Comparison of ENCODE assay signal across 8 cellular contexts in the genomic region with DNA sequence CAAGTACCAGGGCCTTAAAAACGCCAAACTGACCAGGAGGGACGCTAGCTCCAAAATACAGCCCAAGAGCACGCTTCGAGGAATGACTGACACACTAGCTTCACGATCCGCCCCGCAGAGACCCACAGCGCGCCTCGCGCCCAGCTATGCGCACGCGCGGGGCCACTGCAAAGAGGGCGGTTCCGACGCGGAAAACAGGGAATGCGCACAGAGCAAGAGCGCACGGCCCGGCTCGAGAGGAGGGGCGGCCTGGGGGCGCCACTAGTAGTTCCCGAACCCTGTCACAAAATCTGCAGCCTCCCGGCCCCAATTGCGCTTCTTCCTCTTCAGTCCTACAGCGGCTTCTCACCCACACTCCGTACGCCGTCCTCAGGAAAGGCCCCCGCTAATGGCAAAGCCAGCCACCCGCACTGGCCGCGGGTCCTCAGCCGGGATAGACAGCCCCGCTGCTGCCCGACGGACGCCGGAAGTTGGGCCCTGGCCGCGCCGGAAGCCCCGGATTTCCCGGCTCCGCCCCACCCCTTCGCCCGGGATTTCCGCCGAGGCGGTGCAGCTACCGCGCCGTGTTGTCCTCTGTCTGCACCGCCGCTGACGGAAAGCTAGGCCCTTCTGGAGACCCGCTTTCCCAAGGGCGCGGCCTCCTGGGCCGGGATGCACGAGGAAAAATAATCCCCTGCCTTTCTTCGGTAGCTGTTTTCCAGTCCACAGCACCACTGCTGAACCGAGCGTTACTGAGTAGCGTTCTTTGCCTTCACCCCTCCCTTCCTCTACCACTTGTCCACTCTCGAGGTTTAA. TPM values are rescaled to one million over a fixed set of nuclear protein-coding genes. Genes with fewer than 3 reads are reported as not detected.
A peak's percentile ranks its signal among the peaks of the same experiment; 100 is the strongest.
DNase-seq lines count a peak whose midpoint lies in the region; ATAC-seq and TF ChIP-seq lines count a peak whose summit lies in the region.

A gene with protein sequence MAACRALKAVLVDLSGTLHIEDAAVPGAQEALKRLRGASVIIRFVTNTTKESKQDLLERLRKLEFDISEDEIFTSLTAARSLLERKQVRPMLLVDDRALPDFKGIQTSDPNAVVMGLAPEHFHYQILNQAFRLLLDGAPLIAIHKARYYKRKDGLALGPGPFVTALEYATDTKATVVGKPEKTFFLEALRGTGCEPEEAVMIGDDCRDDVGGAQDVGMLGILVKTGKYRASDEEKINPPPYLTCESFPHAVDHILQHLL (minus strand): TSS at position 472 of the 795 bp plus-strand sequence. CDS start 14,061 bp downstream, outside the sequence.

- H3K27me3 ChIP-seq in OCI-LY1 (ENCODE audit: insufficient read depth, low read length): no peaks in the 10 kb centered on the region

- H3K36me3 ChIP-seq in OCI-LY1 (ENCODE audit: insufficient read depth, low read length): peaks cover 12% of the 10 kb centered on the region; the same call in 1 of the 2 replicates

- no peaks in the 10 kb centered on the region for H4K20me1 ChIP-seq in OCI-LY1 (ENCODE audit: insufficient read depth, low read length)

- H3K4me2 ChIP-seq in OCI-LY1 (ENCODE audit: low read length): peak within 1 kb of the TSS; percentile 98

- peak; percentile 59 for ATAC-seq in GM19468 (IDR thresholded peaks at IDR 0.05; ENCODE audit: extremely low read depth, unreplicated experiment)

- no peaks in the 10 kb centered on the region for H3F3A ChIP-seq in OCI-LY1 (ENCODE audit: insufficient read depth, low read length)

- DNase-seq in COR-L47 (lab: John Stamatoyannopoulos, UW): peak; percentile 88
- peak; percentile 24 for DNase-seq in HS-5 (ENCODE audit: low read depth)
- peak; percentile 78 for DNase-seq in activated CD8-positive, alpha-beta memory T cell treated with anti-CD3 and anti-CD28 coated beads, Interleukin-2, amount 50 U/mL, for 4 hours
- peak; percentile 81 for DNase-seq in endothelial cell (ENCODE audit: low spot score)
- DNase-seq in midbrain (lab: John Stamatoyannopoulos, UW): peak; percentile 88
- peak; percentile 52 to 62 for DNase-seq in stimulated activated CD8-positive, alpha-beta memory T cell treated with anti-CD3 and anti-CD28 coated beads, Interleukin-2, amount 100 ng/mL, for 1 hour (ENCODE audit: low read depth in 2 of 2)

- H3K4me1 ChIP-seq in OCI-LY1 (ENCODE audit: insufficient read depth, low read length, severe bottlenecking): peaks cover 24% of the 10 kb centered on the region

- H3K4me1 Mint-ChIP-seq in endothelial cell (ENCODE audit: unreplicated experiment): peaks cover 33% of the 10 kb centered on the region

- peaks cover 20% of the 10 kb centered on the region for H3K79me2 ChIP-seq in OCI-LY1 (ENCODE audit: insufficient read depth, low read length)

- H3K4me3 Mint-ChIP-seq in endothelial cell (ENCODE audit: unreplicated experiment): peak within 1 kb of the TSS; percentile 97

- H3K27me3 Mint-ChIP-seq in endothelial cell (ENCODE audit: unreplicated experiment): peaks cover 12% of the 10 kb centered on the region

- TF ChIP-seq CTCF in OCI-LY1 (IDR thresholded peaks at IDR 0.05; ENCODE audit: low read length) (no peak), endothelial cell (IDR thresholded peaks at IDR 0.05; ENCODE audit: unreplicated experiment) (no peak)

- H3K27ac ChIP-seq in OCI-LY1 (ENCODE audit: low read depth, low read length, poor library complexity, severe bottlenecking): peak within 1 kb of the TSS; percentile 39

- H3K9me3 Mint-ChIP-seq in endothelial cell (ENCODE audit: unreplicated experiment): no peaks in the 10 kb centered on the region

- H3K9me3 ChIP-seq in OCI-LY1 (ENCODE audit: low read length): no peaks in the 10 kb centered on the region

- peak within 1 kb of the TSS; percentile 72 for H3K4me3 ChIP-seq in OCI-LY1 (ENCODE audit: low read depth, low read length, poor library complexity, severe bottlenecking)

- peak within 1 kb of the TSS; percentile 89 for H3K9ac ChIP-seq in OCI-LY1 (ENCODE audit: low read length)

- peak within 1 kb of the TSS; percentile 99 for H3K27ac Mint-ChIP-seq in endothelial cell (ENCODE audit: unreplicated experiment)

- peaks cover 3% of the 10 kb centered on the region for H3K36me3 Mint-ChIP-seq in endothelial cell (ENCODE audit: low read depth, unreplicated experiment)

- peak within 1 kb of the TSS; percentile 51; the same call in 1 of the 2 replicates for H2AFZ ChIP-seq in OCI-LY1 (ENCODE audit: low read length)

- no peaks in the 10 kb centered on the region for H3K9me2 ChIP-seq in OCI-LY1 (ENCODE audit: low read depth, low read length)

RNA-seq across cellular contexts. Expression of the gene that starts here (rescaled TPM):
- total RNA-seq in endothelial cell (ENCODE audit: unreplicated experiment): 26.0 TPM

Comparison
In these comparisons a context has a peak if more than half of its experiments do, and no peak if none do; other contexts are left out.
1. Peak in every context shown above with its lines: DNase-seq, ATAC-seq, H3K4me3 ChIP-seq and H3K27ac ChIP-seq.
2. DNase-seq: peak in every context shown above with its lines; median percentile 88 in COR-L47; 88 in midbrain; 81 in endothelial cell; 78 in activated CD8-positive, alpha-beta memory T cell treated with anti-CD3 and anti-CD28 coated beads, Interleukin-2, amount 50 U/mL, for 4 hours; 57 in stimulated activated CD8-positive, alpha-beta memory T cell treated with anti-CD3 and anti-CD28 coated beads, Interleukin-2, amount 100 ng/mL, for 1 hour; 24 in HS-5.